21 cellular contexts compared by ENCODE assay signal in genomic region chr3:16528581-16528993, GRCh38. TPM values are rescaled to one million over a fixed set of nuclear protein-coding genes. Genes with fewer than 3 reads are reported as not detected.
DNase-seq lines count a peak whose midpoint lies in the region; ATAC-seq, FAIRE-seq and TF ChIP-seq lines count a peak whose summit lies in the region.
"Had no signal": no experiment of that assay in that cellular context is flagged by ENCODE, and none has a peak within 500 bp of the region (broad histone marks: within the 10 kb centered on the region; RNA-seq: fewer than 3 reads in every experiment).

No MANE protein-coding gene starts in this region.

- WGBS in heart right ventricle, 2 donors, result 45 to 52% methylated on average over 4 of the region's 4 CpGs
- WGBS in trophoblast cell (ENCODE audit: extremely low coverage, insufficient coverage, insufficient read length), result no CpG with 5 or more reads among the region's 4 CpGs

- H3K9ac ChIP-seq in trophoblast cell (ENCODE audit: low read length), result no peak overlapping the region

- H3K79me2 ChIP-seq in trophoblast cell (ENCODE audit: control insufficient read depth, insufficient read depth, low read length, poor library complexity), result no peaks in the 10 kb centered on the region

- H3K27ac ChIP-seq in heart right ventricle (peak overlapping the region in 3 of 10 donors; percentile 20 to 61 (median 22)), trophoblast cell (ENCODE audit: low read depth, low read length) (no peak overlapping the region)
- H3K27ac ChIP-seq: ascending aorta, uterus had no signal

- H3K79me1 ChIP-seq in trophoblast cell (ENCODE audit: low read length), result no peaks in the 10 kb centered on the region

- H3K4ac ChIP-seq in trophoblast cell (ENCODE audit: low read depth, low read length), result no peak overlapping the region

- H3K4me2 ChIP-seq in trophoblast cell (ENCODE audit: low read length), result no peak overlapping the region

- peaks cover 0 to 16% (median 7%) of the 10 kb centered on the region in 9 donors for H3K4me1 ChIP-seq in heart right ventricle
- H3K4me1 ChIP-seq in trophoblast cell (ENCODE audit: control insufficient read depth in 1 of 2, insufficient read depth in 2 of 2, low read length in 2 of 2), result no peaks in the 10 kb centered on the region
- H3K4me1 ChIP-seq: ascending aorta, uterus had no signal

- H3K23ac ChIP-seq in trophoblast cell (ENCODE audit: low read length), result no peak overlapping the region

- no peak overlapping the region for H3K4me3 ChIP-seq in AG10803 (ENCODE audit: low read length)
- no peak overlapping the region for H3K4me3 ChIP-seq in heart right ventricle
- peak overlapping the region; percentile 18 for H3K4me3 ChIP-seq in trophoblast cell (ENCODE audit: low read depth, low read length)
- H3K4me3 ChIP-seq: ascending aorta, dorsolateral prefrontal cortex, lung, uterus had no signal

- H3K27me3 ChIP-seq in heart right ventricle (no peaks in the 10 kb centered on the region), trophoblast cell (ENCODE audit: insufficient read depth, low read length) (no peaks in the 10 kb centered on the region)
- H3K27me3 ChIP-seq: ascending aorta, dorsolateral prefrontal cortex, uterus had no signal

- ATAC-seq in heart right ventricle (peak; percentile 77 to 98 (median 95)), HG03354 (IDR thresholded peaks at IDR 0.05; ENCODE audit: poor library complexity, severe bottlenecking, unreplicated experiment) (no peak)

- H3K18ac ChIP-seq in trophoblast cell (ENCODE audit: low read length), result no peak overlapping the region

- H3K9me3 ChIP-seq in heart right ventricle, result peaks cover 0 to 13% (median 0%) of the 10 kb centered on the region in 11 donors
- no peaks in the 10 kb centered on the region for H3K9me3 ChIP-seq in trophoblast cell (ENCODE audit: insufficient read depth, low read depth, low read length)
- H3K9me3 ChIP-seq: uterus had no signal

- H3K14ac ChIP-seq in trophoblast cell (ENCODE audit: low read length), result no peak overlapping the region

- no peaks in the 10 kb centered on the region for H3K36me3 ChIP-seq in heart right ventricle
- no peaks in the 10 kb centered on the region for H3K36me3 ChIP-seq in trophoblast cell (ENCODE audit: control insufficient read depth in 1 of 2, insufficient read depth in 2 of 2, low read length in 2 of 2)
- H3K36me3 ChIP-seq: ascending aorta, uterus had no signal

- H4K12ac ChIP-seq in trophoblast cell (ENCODE audit: low read depth, low read length), result no peak overlapping the region

- peak; percentile 24 for DNase-seq in AG10803 (ENCODE audit: low read depth)
- peak; percentile 29 for DNase-seq in T1000 (lab: John Stamatoyannopoulos, UW)
- DNase-seq in heart right ventricle, result peak in 1 of 2 donors; percentile 55
- no peak for DNase-seq in trophoblast cell
- no peak for DNase-seq in D721Med (ENCODE audit: insufficient read length, low spot score)
- DNase-seq in ureter (ENCODE audit: low spot score), result no peak
- no peak for DNase-seq in COR-L47 (lab: John Stamatoyannopoulos, UW)
- DNase-seq: activated CD4-positive, alpha-beta T cell treated with anti-CD3 and anti-CD28 coated beads for 48 hours; C1 segment of cervical spinal cord; dorsolateral prefrontal cortex; hypothalamus; KBM-7; MV-4-11; NCI-H187; NCI-H345; stimulated activated CD4-positive, alpha-beta T cell treated with anti-CD3 and anti-CD28 coated beads, Interleukin-15, amount 100 ng/mL, for 24 hours; uterus had no signal

- no peak overlapping the region for H4K91ac ChIP-seq in trophoblast cell (ENCODE audit: low read depth, low read length)

- no peak overlapping the region for H2BK120ac ChIP-seq in trophoblast cell (ENCODE audit: insufficient read depth, low read length, poor library complexity)

- FAIRE-seq in D721Med (lab: Jason Lieb, UNC), result no peak

- H2AK5ac ChIP-seq in trophoblast cell (ENCODE audit: low read length), result no peak overlapping the region

- no peak overlapping the region for H4K8ac ChIP-seq in trophoblast cell (ENCODE audit: low read depth, low read length)

- intact Hi-C loops in heart right ventricle (cut with DNase I), result no loop called here

- TF ChIP-seq CTCF in AG10803 (conservative IDR thresholded peaks at IDR 0.05; ENCODE audit: low read length) (no peak), heart right ventricle (IDR thresholded peaks at IDR 0.05) (no peak), D721Med (IDR thresholded peaks at IDR 0.05; ENCODE audit: insufficient read depth, missing control alignments) (no peak)

- H2BK12ac ChIP-seq in trophoblast cell (ENCODE audit: low read length), result no peak overlapping the region

- H2BK5ac ChIP-seq in trophoblast cell (ENCODE audit: low read depth, low read length, poor library complexity), result no peak overlapping the region

- no peak overlapping the region for H2AFZ ChIP-seq in trophoblast cell (ENCODE audit: insufficient read depth, low read length, poor library complexity)

RNA-seq across cellular contexts. Expression of gene RFTN1, which starts 15.1 kb away (rescaled TPM):
- 10 to 100 TPM; 17.4 to 32.2 (median 24.0) TPM for total RNA-seq in heart right ventricle
- 10 to 100 TPM; 20.5 to 25.9 TPM for polyA plus RNA-seq in heart right ventricle
- polyA plus RNA-seq in trophoblast cell (2013), result 5.4 and 5.8 TPM in 2 replicates
- 24.4 TPM for total RNA-seq in ureter
- total RNA-seq: HT-29 had no signal

Comparison
In these comparisons a context has a peak if more than half of its experiments do, and no peak if none do; other contexts are left out.
1. DNase-seq: peak in AG10803 (single experiment) and T1000 (single experiment); none in trophoblast cell (0 of 2), D721Med (single experiment), ureter (single experiment) and COR-L47 (single experiment).